ENCODE assay signal across 15 cellular contexts in the genomic region with DNA sequence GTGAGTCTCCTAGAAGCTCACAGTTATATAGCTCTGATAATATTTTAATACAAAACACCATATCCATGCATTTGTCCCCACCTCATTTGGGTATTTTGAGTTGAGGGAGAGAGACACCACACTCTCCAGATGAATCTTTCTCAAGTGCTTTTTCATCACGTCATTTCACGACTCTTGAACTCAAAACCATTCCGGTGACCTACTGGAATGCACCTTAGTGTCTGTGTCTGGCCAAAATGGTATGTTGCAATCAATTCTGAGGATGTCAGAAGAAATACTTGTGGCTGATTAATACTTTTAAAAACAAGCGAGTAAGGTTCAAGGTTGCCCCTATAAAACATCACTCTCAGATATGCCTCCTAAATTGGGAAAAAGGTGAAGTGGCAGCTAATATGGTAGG.
DNase-seq lines count a peak whose midpoint lies in the region; ATAC-seq and TF ChIP-seq lines count a peak whose summit lies in the region.
"Had no signal": no experiment of that assay in that cellular context is flagged by ENCODE, and none has a peak within 500 bp of the region (broad histone marks: within the 10 kb centered on the region; RNA-seq: fewer than 3 reads in every experiment).

No MANE protein-coding gene starts in this region.

- no peaks in the 10 kb centered on the region for H3K36me3 Mint-ChIP-seq in activated CD4-positive, alpha-beta T cell treated with anti-CD3 and anti-CD28 coated beads for 36 hours (ENCODE audit: low read depth)
- H3K36me3 Mint-ChIP-seq in T-helper 17 cell (ENCODE audit: low read depth), result peaks cover 10% of the 10 kb centered on the region
- H3K36me3 Mint-ChIP-seq in activated naive CD8-positive, alpha-beta T cell treated with anti-CD3 and anti-CD28 coated beads, Interleukin-2, amount 50 U/mL, for 24 hours (ENCODE audit: low read depth), result no peaks in the 10 kb centered on the region

- no peaks in the 10 kb centered on the region for H3K4me1 ChIP-seq in mesenchymal stem cell (ENCODE audit: control insufficient read depth, insufficient read depth, low read depth, low read length)
- H3K4me1 ChIP-seq: BLaER1 had no signal

- H2BK12ac ChIP-seq in mesenchymal stem cell (ENCODE audit: low read length in 2 of 2), result no peak overlapping the region

- no peak overlapping the region for H3K14ac ChIP-seq in mesenchymal stem cell (ENCODE audit: low read length in 2 of 2)

- no peak overlapping the region for H3K9ac ChIP-seq in mesenchymal stem cell (ENCODE audit: low read length)
- H3K9ac ChIP-seq: BLaER1 had no signal

- no peaks in the 10 kb centered on the region for H3K36me3 ChIP-seq in mesenchymal stem cell (ENCODE audit: control insufficient read depth in 1 of 2, insufficient read depth in 2 of 2, low read depth in 1 of 2, low read length in 2 of 2)
- H3K36me3 ChIP-seq: BLaER1 had no signal

- H3K9me3 Mint-ChIP-seq in activated CD4-positive, alpha-beta T cell treated with anti-CD3 and anti-CD28 coated beads for 36 hours (ENCODE audit: low read depth), result no peaks in the 10 kb centered on the region
- no peaks in the 10 kb centered on the region for H3K9me3 Mint-ChIP-seq in activated naive CD8-positive, alpha-beta T cell treated with anti-CD3 and anti-CD28 coated beads, Interleukin-2, amount 50 U/mL, for 24 hours

- intact Hi-C loops in activated CD4-positive, alpha-beta T cell treated with anti-CD3 and anti-CD28 coated beads for 36 hours (cut with DNase I, micrococcal nuclease), result no loop called here

- H2AK5ac ChIP-seq in mesenchymal stem cell (ENCODE audit: low read length, severe bottlenecking), result no peak overlapping the region

- WGBS in mesenchymal stem cell, result 55% methylated on average over 3 of the region's 4 CpGs

- H3K9me3 ChIP-seq in T-helper 17 cell (ENCODE audit: control insufficient read depth, low read length, poor library complexity, severe bottlenecking), result no peaks in the 10 kb centered on the region
- no peaks in the 10 kb centered on the region for H3K9me3 ChIP-seq in mesenchymal stem cell (ENCODE audit: control insufficient read depth, low read length)
- H3K9me3 ChIP-seq: BLaER1 had no signal

- H3K4me3 ChIP-seq in choroid plexus epithelial cell (ENCODE audit: low read depth, low read length) (no peak overlapping the region), mesenchymal stem cell (ENCODE audit: insufficient read depth in 1 of 2, low read depth in 1 of 2, low read length in 2 of 2) (no peak overlapping the region)
- H3K4me3 ChIP-seq: BLaER1 had no signal

- no peak overlapping the region for H2BK120ac ChIP-seq in mesenchymal stem cell (ENCODE audit: low read depth, low read length)

- H3K4ac ChIP-seq in mesenchymal stem cell (ENCODE audit: low read depth in 1 of 2, low read length in 2 of 2), result no peak overlapping the region

- no peak overlapping the region for H3K4me2 ChIP-seq in mesenchymal stem cell (ENCODE audit: low read length, poor library complexity, severe bottlenecking)
- H3K4me2 ChIP-seq: BLaER1 had no signal

- TF ChIP-seq CTCF in choroid plexus epithelial cell (conservative IDR thresholded peaks at IDR 0.05; ENCODE audit: low read depth, low read length), result no peak

- no peak overlapping the region for H4K91ac ChIP-seq in mesenchymal stem cell (ENCODE audit: low read length)

- peaks cover 15% of the 10 kb centered on the region for H3K4me1 Mint-ChIP-seq in activated CD4-positive, alpha-beta T cell treated with anti-CD3 and anti-CD28 coated beads for 36 hours
- peaks cover 57% of the 10 kb centered on the region for H3K4me1 Mint-ChIP-seq in T-helper 17 cell
- H3K4me1 Mint-ChIP-seq in activated naive CD8-positive, alpha-beta T cell treated with anti-CD3 and anti-CD28 coated beads, Interleukin-2, amount 50 U/mL, for 24 hours, result peaks cover 16% of the 10 kb centered on the region

- no peak overlapping the region for H4K8ac ChIP-seq in mesenchymal stem cell (ENCODE audit: low read length)

- CTCF ChIA-PET in activated CD4-positive, alpha-beta T cell treated with anti-CD3 and anti-CD28 coated beads for 36 hours (lab: Charles Lee), result interaction anchor here (1.3 to 1.8 kb wide), 2 partner anchors 8 to 23 kb away, joined by 5 to 6 read pairs; no protein-coding TSS in a partner anchor

- no peaks in the 10 kb centered on the region for H3K79me1 ChIP-seq in mesenchymal stem cell (replicated peaks; ENCODE audit: low read length, poor library complexity, severe bottlenecking)

- H3K27me3 Mint-ChIP-seq in activated CD4-positive, alpha-beta T cell treated with anti-CD3 and anti-CD28 coated beads for 36 hours, result no peaks in the 10 kb centered on the region
- no peaks in the 10 kb centered on the region for H3K27me3 Mint-ChIP-seq in T-helper 17 cell
- no peaks in the 10 kb centered on the region for H3K27me3 Mint-ChIP-seq in activated naive CD8-positive, alpha-beta T cell treated with anti-CD3 and anti-CD28 coated beads, Interleukin-2, amount 50 U/mL, for 24 hours

- H3K27me3 ChIP-seq in mesenchymal stem cell (ENCODE audit: control insufficient read depth in 1 of 2, insufficient read depth in 1 of 2, low read length in 2 of 2), result peaks cover 0 to 4% of the 10 kb centered on the region in 2 experiments
- H3K27me3 ChIP-seq: BLaER1 had no signal

- H3K27ac Mint-ChIP-seq in activated CD4-positive, alpha-beta T cell treated with anti-CD3 and anti-CD28 coated beads for 36 hours, result no peak overlapping the region
- peak overlapping the region; percentile 69 for H3K27ac Mint-ChIP-seq in T-helper 17 cell
- no peak overlapping the region for H3K27ac Mint-ChIP-seq in activated naive CD8-positive, alpha-beta T cell treated with anti-CD3 and anti-CD28 coated beads, Interleukin-2, amount 50 U/mL, for 24 hours
- H3K27ac Mint-ChIP-seq: H9 had no signal

- H2BK15ac ChIP-seq in mesenchymal stem cell (ENCODE audit: low read depth, poor library complexity, severe bottlenecking), result no peak overlapping the region

- H3K27ac ChIP-seq in mesenchymal stem cell (ENCODE audit: low read length, poor library complexity, severe bottlenecking), result no peak overlapping the region
- H3K27ac ChIP-seq: 22Rv1, BLaER1 had no signal

- POLR2A ChIA-PET in activated CD4-positive, alpha-beta T cell treated with anti-CD3 and anti-CD28 coated beads for 36 hours (lab: Charles Lee), result no interaction called here

- no peak overlapping the region for H3K18ac ChIP-seq in mesenchymal stem cell (ENCODE audit: low read depth in 1 of 2, low read length in 2 of 2)

- no peak overlapping the region for H2BK5ac ChIP-seq in mesenchymal stem cell (ENCODE audit: low read depth, low read length, poor library complexity, severe bottlenecking)

- ATAC-seq in activated CD4-positive, alpha-beta T cell treated with anti-CD3 and anti-CD28 coated beads for 36 hours, result peak; percentile 58
- no peak for ATAC-seq in T-helper 17 cell
- no peak for ATAC-seq in GM19023 (IDR thresholded peaks at IDR 0.05; ENCODE audit: unreplicated experiment)
- no peak for ATAC-seq in activated naive CD8-positive, alpha-beta T cell treated with anti-CD3 and anti-CD28 coated beads, Interleukin-2, amount 50 U/mL, for 24 hours

- H3K4me3 Mint-ChIP-seq in activated CD4-positive, alpha-beta T cell treated with anti-CD3 and anti-CD28 coated beads for 36 hours, result no peak overlapping the region
- no peak overlapping the region for H3K4me3 Mint-ChIP-seq in T-helper 17 cell
- H3K4me3 Mint-ChIP-seq in activated naive CD8-positive, alpha-beta T cell treated with anti-CD3 and anti-CD28 coated beads, Interleukin-2, amount 50 U/mL, for 24 hours, result no peak overlapping the region
- H3K4me3 Mint-ChIP-seq: H9 had no signal

- no peak overlapping the region for H3K23ac ChIP-seq in mesenchymal stem cell (ENCODE audit: low read length in 2 of 2)

- DNase-seq in activated CD4-positive, alpha-beta T cell treated with anti-CD3 and anti-CD28 coated beads for 36 hours, result no peak
- DNase-seq in activated CD4-positive, alpha-beta T cell treated with anti-CD3 and anti-CD28 coated beads for 48 hours, result no peak
- DNase-seq in T-helper 17 cell (no peak), choroid plexus epithelial cell (ENCODE audit: low read depth) (peak; percentile 76), mesenchymal stem cell (peak; percentile 9), globus pallidus (ENCODE audit: low spot score) (no peak)
- DNase-seq in activated naive CD8-positive, alpha-beta T cell treated with anti-CD3 and anti-CD28 coated beads, Interleukin-2, amount 50 U/mL, for 24 hours, result no peak
- DNase-seq: AML-193, DMS53, GF-D8, GOT3, H9 had no signal

- H2AFZ ChIP-seq in mesenchymal stem cell (ENCODE audit: low read depth, low read length), result no peak overlapping the region

Comparison
In these comparisons a context has a peak if more than half of its experiments do, and no peak if none do; other contexts are left out.
1. DNase-seq: peak in choroid plexus epithelial cell (single experiment) and mesenchymal stem cell (single experiment); none in activated CD4-positive, alpha-beta T cell treated with anti-CD3 and anti-CD28 coated beads for 36 hours (single experiment), activated CD4-positive, alpha-beta T cell treated with anti-CD3 and anti-CD28 coated beads for 48 hours (single experiment), T-helper 17 cell (0 of 3), globus pallidus (single experiment) and activated naive CD8-positive, alpha-beta T cell treated with anti-CD3 and anti-CD28 coated beads, Interleukin-2, amount 50 U/mL, for 24 hours (single experiment).